In genomic region chr5:115461506-115462290, GRCh38 we compare ENCODE assay signal across 1 cellular context.
TF ChIP-seq lines count a peak whose summit lies in the region.

No MANE protein-coding gene starts in this region.

TF ChIP-seq in HCT116, 20 proteins besides CTCF, POLR2A, EP300 and RAD21 (continued from another document):
- TF ChIP-seq, protein P1, sequence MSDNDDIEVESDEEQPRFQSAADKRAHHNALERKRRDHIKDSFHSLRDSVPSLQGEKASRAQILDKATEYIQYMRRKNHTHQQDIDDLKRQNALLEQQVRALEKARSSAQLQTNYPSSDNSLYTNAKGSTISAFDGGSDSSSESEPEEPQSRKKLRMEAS (IDR thresholded peaks at IDR 0.05) = no peak
- no peak for TF ChIP-seq TCF7L2 (IDR thresholded peaks at IDR 0.05; ENCODE audit: borderline replicate concordance, extremely low read depth, insufficient read depth, insufficient read length)
- peak; percentile 86 for TF ChIP-seq SP1 (IDR thresholded peaks at IDR 0.05; ENCODE audit: low read depth)
- TF ChIP-seq EZH2 (IDR thresholded peaks at IDR 0.05) = no peak
